In the genomic region with DNA sequence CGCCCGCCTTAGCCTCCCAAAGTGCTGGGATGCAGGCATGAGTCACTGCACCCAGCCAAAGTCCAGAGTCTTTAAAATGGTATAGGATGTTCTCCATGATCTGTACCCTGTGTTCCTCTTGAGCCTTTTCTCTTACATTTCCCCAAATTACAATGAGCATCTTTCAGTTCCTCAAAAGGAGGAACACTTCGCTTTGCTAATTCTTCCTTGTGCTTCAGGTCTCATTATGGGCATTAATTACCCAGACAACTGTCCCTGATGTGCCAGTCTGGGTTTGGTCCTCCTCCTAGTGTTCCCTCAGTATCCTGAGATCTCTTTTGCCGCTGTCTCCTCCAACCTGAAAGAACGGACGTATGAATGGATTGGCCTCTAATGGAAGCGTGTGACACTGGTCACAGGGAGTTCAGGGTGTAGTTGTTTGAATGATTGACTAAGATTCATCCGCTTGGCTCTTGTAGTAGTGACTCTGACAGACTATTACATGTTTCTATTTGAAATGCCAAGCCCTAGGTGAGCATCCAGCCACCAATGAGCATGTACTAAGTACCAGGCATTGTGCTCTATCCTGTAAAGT, we compare ENCODE assay signal across 9 cellular contexts. TPM values are rescaled to one million over a fixed set of nuclear protein-coding genes. Genes with fewer than 3 reads are reported as not detected.
A peak's percentile ranks its signal among the peaks of the same experiment; 100 is the strongest.
DNase-seq lines count a peak whose midpoint lies in the region; ATAC-seq and TF ChIP-seq lines count a peak whose summit lies in the region.
"Had no signal": no experiment of that assay in that cellular context is flagged by ENCODE, and none has a peak within 500 bp of the region (broad histone marks: within the 10 kb centered on the region; RNA-seq: fewer than 3 reads in every experiment).

No MANE protein-coding gene starts in this region.

- no peaks in the 10 kb centered on the region for H3K9me3 ChIP-seq in gastrocnemius medialis

- no peaks in the 10 kb centered on the region for H3K27me3 ChIP-seq in gastrocnemius medialis

- H3K9me3 Mint-ChIP-seq in activated T-helper 17 cell treated with anti-CD3 and anti-CD28 coated beads, Interleukin-2, amount 50 U/mL, for 72 hours: no peaks in the 10 kb centered on the region

- no peak for TF ChIP-seq CTCF in gastrocnemius medialis (IDR thresholded peaks at IDR 0.05 in 4 of 5, conservative IDR thresholded peaks at IDR 0.05 in 1 of 5)

- intact Hi-C loops in gastrocnemius medialis (cut with DNase I; ENCODE audit: low total_unique reads): no loop called here

- peaks cover 0 to 11% of the 10 kb centered on the region in 2 donors for H3K4me1 ChIP-seq in gastrocnemius medialis

- no peak overlapping the region for H3K4me3 ChIP-seq in gastrocnemius medialis

- H3K4me1 Mint-ChIP-seq in activated T-helper 17 cell treated with anti-CD3 and anti-CD28 coated beads, Interleukin-2, amount 50 U/mL, for 72 hours: peaks cover 58% of the 10 kb centered on the region

- TF ChIP-seq POLR2A in gastrocnemius medialis (IDR thresholded peaks at IDR 0.05): no peak

- ATAC-seq in GM18858 (IDR thresholded peaks at IDR 0.05; ENCODE audit: unreplicated experiment) (peak; percentile 65), HG02885 (IDR thresholded peaks at IDR 0.05; ENCODE audit: poor library complexity, unreplicated experiment) (peak; percentile 70), gastrocnemius medialis (no peak), HG03571 (IDR thresholded peaks at IDR 0.05; ENCODE audit: unreplicated experiment) (no peak), GM18517 (IDR thresholded peaks at IDR 0.05; ENCODE audit: unreplicated experiment) (no peak)
- peak; percentile 18 for ATAC-seq in activated T-helper 17 cell treated with anti-CD3 and anti-CD28 coated beads, Interleukin-2, amount 50 U/mL, for 72 hours (replicated peaks)
- ATAC-seq: HCT116 had no signal

- DNase-seq in gastrocnemius medialis (no peak), HEK293T (ENCODE audit: extremely low spot score) (no peak), NK-92 (lab: John Stamatoyannopoulos, UW; ENCODE audit: unreplicated experiment) (no peak)

- H3K4me3 Mint-ChIP-seq in activated T-helper 17 cell treated with anti-CD3 and anti-CD28 coated beads, Interleukin-2, amount 50 U/mL, for 72 hours: peak overlapping the region; percentile 92

- in situ Hi-C loops in gastrocnemius medialis (cut with MboI; ENCODE audit: low sequenced_read_pairs in 4 of 4): no loop called here

- peak overlapping the region; percentile 90 for H3K27ac Mint-ChIP-seq in activated T-helper 17 cell treated with anti-CD3 and anti-CD28 coated beads, Interleukin-2, amount 50 U/mL, for 72 hours

- CTCF ChIA-PET in HEK293T (lab: Yijun Ruan, JAX): interaction anchor here (1.4 kb wide), 1 partner anchor 33 kb away, joined by 3 read pairs; no protein-coding TSS in a partner anchor

- POLR2A ChIA-PET in HEK293T (lab: Yijun Ruan, JAX): no interaction called here

- peak overlapping the region in 3 of 4 donors; percentile 53 to 78 (median 56) for H3K27ac ChIP-seq in gastrocnemius medialis

- no peaks in the 10 kb centered on the region for H3K27me3 Mint-ChIP-seq in activated T-helper 17 cell treated with anti-CD3 and anti-CD28 coated beads, Interleukin-2, amount 50 U/mL, for 72 hours

- no peaks in the 10 kb centered on the region for H3K36me3 ChIP-seq in gastrocnemius medialis

- H3K36me3 Mint-ChIP-seq in activated T-helper 17 cell treated with anti-CD3 and anti-CD28 coated beads, Interleukin-2, amount 50 U/mL, for 72 hours (ENCODE audit: low read depth): peaks cover 85% of the 10 kb centered on the region

TF ChIP-seq in HEK293T, 16 proteins besides CTCF, POLR2A, EP300 and RAD21:
- no peak for TF ChIP-seq HDGF (IDR thresholded peaks at IDR 0.05; ENCODE audit: borderline replicate concordance)
- TF ChIP-seq FOXK2 (IDR thresholded peaks at IDR 0.05): no peak
- TF ChIP-seq SUZ12 (IDR thresholded peaks at IDR 0.05): no peak
- TF ChIP-seq CTBP1 (IDR thresholded peaks at IDR 0.05; ENCODE audit: borderline replicate concordance): no peak
- TF ChIP-seq PKNOX1 (IDR thresholded peaks at IDR 0.05): no peak
- TF ChIP-seq FOXM1 (IDR thresholded peaks at IDR 0.05; ENCODE audit: borderline replicate concordance): no peak
- TF ChIP-seq LEF1 (IDR thresholded peaks at IDR 0.05; ENCODE audit: borderline replicate concordance): no peak
- TF ChIP-seq NFRKB (IDR thresholded peaks at IDR 0.05): no peak
- TF ChIP-seq ZNF384 (IDR thresholded peaks at IDR 0.05): no peak
- no peak for TF ChIP-seq ARNT (IDR thresholded peaks at IDR 0.05)
- TF ChIP-seq FOXA1 (IDR thresholded peaks at IDR 0.05): no peak
- no peak for TF ChIP-seq SP1 (IDR thresholded peaks at IDR 0.05)
- TF ChIP-seq ELF4 (IDR thresholded peaks at IDR 0.05): no peak
- no peak for TF ChIP-seq BHLHE40 (IDR thresholded peaks at IDR 0.05; ENCODE audit: borderline replicate concordance)
- TF ChIP-seq L3MBTL2 (conservative IDR thresholded peaks at IDR 0.05): no peak
- TF ChIP-seq TARDBP (IDR thresholded peaks at IDR 0.05): no peak

RNA-seq across cellular contexts. Expression of gene PRKCH, which starts 8.2 kb away (rescaled TPM):
- 100 to 1,000 TPM; 127 to 148 TPM for total RNA-seq in activated T-helper 17 cell treated with anti-CD3 and anti-CD28 coated beads, Interleukin-2, amount 50 U/mL, for 72 hours
- total RNA-seq in gastrocnemius medialis: 10 to 100 TPM; 11.3 to 32.4 (median 16.6) TPM

RNA-seq across cellular contexts. Expression of gene TMEM30B, which starts 48.4 kb away (rescaled TPM):
- 1 to 10 TPM in 1 of 2 donors, under 1 TPM in 1; 0.77 to 1.0 TPM for total RNA-seq in activated T-helper 17 cell treated with anti-CD3 and anti-CD28 coated beads, Interleukin-2, amount 50 U/mL, for 72 hours
- total RNA-seq in gastrocnemius medialis: 1 to 10 TPM in 1 of 4 donors, under 1 TPM in 2, not detected in 1; 0.39 to 1.7 (median 1.00) TPM

Comparison
In these comparisons a context has a peak if more than half of its experiments do, and no peak if none do; other contexts are left out.
1. ATAC-seq: peak in GM18858 (single experiment), HG02885 (single experiment) and activated T-helper 17 cell treated with anti-CD3 and anti-CD28 coated beads, Interleukin-2, amount 50 U/mL, for 72 hours (single experiment); none in gastrocnemius medialis (0 of 2), HG03571 (single experiment) and GM18517 (single experiment).